Comparison of ENCODE assay signal across 29 cellular contexts in the genomic region with DNA sequence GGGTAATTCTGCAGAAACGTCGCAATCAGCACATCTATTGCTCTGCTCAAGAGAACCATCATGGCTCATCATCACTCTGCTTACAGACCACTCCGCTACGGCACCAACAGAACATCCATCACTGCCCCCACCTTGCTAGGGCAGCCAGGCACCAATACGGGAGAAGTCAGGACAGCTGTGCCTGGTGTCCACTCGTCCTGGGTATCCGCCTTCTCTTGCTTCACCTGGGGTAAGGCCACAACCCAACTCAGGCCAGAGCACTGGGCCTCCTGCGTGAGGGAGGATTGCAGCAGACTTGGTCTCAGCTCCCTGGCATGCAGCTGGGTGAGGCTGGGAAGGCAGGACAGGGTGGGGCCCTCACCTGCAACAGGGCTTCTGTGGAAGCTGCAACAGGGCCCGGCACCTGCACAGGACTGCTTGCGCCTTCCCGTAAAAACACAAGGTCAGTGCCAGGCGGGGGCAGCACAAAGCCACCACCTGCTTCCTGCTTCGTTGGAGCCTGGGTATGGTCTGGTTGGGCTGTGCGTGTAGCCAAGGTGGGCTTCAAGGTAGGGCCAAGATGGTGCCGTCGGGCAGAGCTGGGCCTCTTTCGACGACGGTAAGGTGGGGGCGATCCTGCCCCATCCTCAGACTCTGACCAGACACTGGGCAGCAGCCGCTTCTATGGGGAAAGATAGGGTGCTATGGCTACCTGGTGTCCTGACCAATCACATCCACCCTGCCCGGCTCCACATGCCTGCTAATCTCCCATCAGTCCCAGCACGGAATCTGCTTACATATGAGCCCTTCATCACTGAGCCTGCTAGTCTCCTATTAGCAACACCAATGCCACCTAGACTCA.
"Had no signal": no experiment of that assay in that cellular context is flagged by ENCODE, and none has a peak within 500 bp of the region (broad histone marks: within the 10 kb centered on the region; RNA-seq: fewer than 3 reads in every experiment).

No MANE protein-coding gene starts in this region.

- ATAC-seq: gastrocnemius medialis; naive thymus-derived CD4-positive, alpha-beta T cell; sciatic nerve; stimulated activated memory B cell treated with anti-CD40 and anti-IgM and Interleukin-4, amounts not matched to agents 10 μg/mL and 1 μg/mL and 100 μg/mL, for 72 hours had no signal

- H3K27me3 Mint-ChIP-seq: activated CD4-positive, alpha-beta memory T cell treated with anti-CD3 and anti-CD28 coated beads for 36 hours; activated naive CD8-positive, alpha-beta T cell treated with anti-CD3 and anti-CD28 coated beads, Interleukin-2, amount 10 ng/mL, durations not matched to agents 7 days and 5 days; dendritic cell treated with granulocyte-macrophage colony-stimulating factor and Interleukin-4, amounts not matched to agents 40 ng/mL and 50 ng/mL, for 4 days; memory B cell; naive thymus-derived CD4-positive, alpha-beta T cell; stimulated activated memory B cell treated with anti-CD40 and anti-IgM and Interleukin-4, amounts not matched to agents 10 μg/mL and 1 μg/mL and 100 μg/mL, for 72 hours had no signal

- H3K9me3 Mint-ChIP-seq: activated CD4-positive, alpha-beta memory T cell treated with anti-CD3 and anti-CD28 coated beads for 36 hours; activated naive CD4-positive, alpha-beta T cell treated with anti-CD3 and anti-CD28 coated beads for 36 hours; activated naive CD8-positive, alpha-beta T cell treated with anti-CD3 and anti-CD28 coated beads, Interleukin-2, amount 10 ng/mL, durations not matched to agents 7 days and 5 days; activated T-helper 1 cell treated with anti-CD3 and anti-CD28 coated beads, Interleukin-12 subunit alpha, Interleukin-12 subunit beta, Interleukin-2, Interleukin-4 antibody, amounts not matched to agents 30 ng/mL and 10 ng/mL and 1 ng/mL, durations not matched to agents 14 hours and 24 hours and 36 hours; dendritic cell treated with granulocyte-macrophage colony-stimulating factor and Interleukin-4, amounts not matched to agents 40 ng/mL and 50 ng/mL, for 4 days; endodermal cell; memory B cell; stimulated activated memory B cell treated with anti-CD40 and anti-IgM and Interleukin-4, amounts not matched to agents 10 μg/mL and 1 μg/mL and 100 μg/mL, for 72 hours; T-helper 1 cell treated with Interleukin-12 subunit alpha and Interleukin-12 subunit beta and Interleukin-4 antibody, amounts not matched to agents 30 μg/mL and 1 μg/mL, for 36 hours had no signal

- H3K4me3 Mint-ChIP-seq: activated CD4-positive, alpha-beta memory T cell treated with anti-CD3 and anti-CD28 coated beads for 36 hours; activated naive CD4-positive, alpha-beta T cell treated with anti-CD3 and anti-CD28 coated beads for 36 hours; activated naive CD8-positive, alpha-beta T cell treated with anti-CD3 and anti-CD28 coated beads, Interleukin-2, amount 10 ng/mL, durations not matched to agents 7 days and 5 days; activated T-helper 1 cell treated with anti-CD3 and anti-CD28 coated beads, Interleukin-12 subunit alpha, Interleukin-12 subunit beta, Interleukin-2, Interleukin-4 antibody, amounts not matched to agents 30 ng/mL and 10 ng/mL and 1 ng/mL, durations not matched to agents 14 hours and 24 hours and 36 hours; dendritic cell treated with granulocyte-macrophage colony-stimulating factor and Interleukin-4, amounts not matched to agents 40 ng/mL and 50 ng/mL, for 4 days; endodermal cell; memory B cell; naive thymus-derived CD4-positive, alpha-beta T cell; stimulated activated memory B cell treated with anti-CD40 and anti-IgM and Interleukin-4, amounts not matched to agents 10 μg/mL and 1 μg/mL and 100 μg/mL, for 72 hours; T-helper 1 cell treated with Interleukin-12 subunit alpha and Interleukin-12 subunit beta and Interleukin-4 antibody, amounts not matched to agents 30 μg/mL and 1 μg/mL, for 36 hours had no signal

- H3K4me1 ChIP-seq: gastrocnemius medialis, thyroid gland had no signal

- H3K27ac ChIP-seq: gastrocnemius medialis, skin epidermis, stomach, thyroid gland, VCaP had no signal

- H3K4me3 ChIP-seq: gastrocnemius medialis, skin epidermis, stomach, thyroid gland had no signal

- H3K27me3 ChIP-seq: gastrocnemius medialis, stomach, thyroid gland had no signal

- DNase-seq: activated CD4-positive, alpha-beta memory T cell treated with anti-CD3 and anti-CD28 coated beads for 36 hours; activated CD4-positive, alpha-beta T cell treated with anti-CD3 and anti-CD28 coated beads for 4 hours; activated CD8-positive, alpha-beta memory T cell treated with anti-CD3 and anti-CD28 coated beads, Interleukin-2, amount 50 U/mL, for 4 hours; activated effector memory CD4-positive, alpha-beta T cell treated with anti-CD3 and anti-CD28 coated beads, Interleukin-2, amount 50 U/mL, for 16 hours; activated naive CD4-positive, alpha-beta T cell treated with anti-CD3 and anti-CD28 coated beads for 36 hours; activated naive CD8-positive, alpha-beta T cell treated with anti-CD3 and anti-CD28 coated beads, Interleukin-2, amount 10 ng/mL, durations not matched to agents 7 days and 5 days; activated T-cell treated with anti-CD3 and anti-CD28 coated beads, Interleukin-2, amount 50 U/mL, for 1 hour; amniotic stem cell; central memory CD4-positive, alpha-beta T cell; endodermal cell; gastrocnemius medialis; glutamatergic neuron; islet precursor cell; midbrain; naive thymus-derived CD4-positive, alpha-beta T cell; occipital lobe; stimulated activated CD4-positive, alpha-beta T cell treated with anti-CD3 and anti-CD28 coated beads, Interleukin-4, amount 100 ng/mL, for 24 hours; stomach; SW 1271; T-helper 9 cell; thyroid gland had no signal

- H3K27ac Mint-ChIP-seq: activated CD4-positive, alpha-beta memory T cell treated with anti-CD3 and anti-CD28 coated beads for 36 hours; activated naive CD8-positive, alpha-beta T cell treated with anti-CD3 and anti-CD28 coated beads, Interleukin-2, amount 10 ng/mL, durations not matched to agents 7 days and 5 days; activated T-helper 1 cell treated with anti-CD3 and anti-CD28 coated beads, Interleukin-12 subunit alpha, Interleukin-12 subunit beta, Interleukin-2, Interleukin-4 antibody, amounts not matched to agents 30 ng/mL and 10 ng/mL and 1 ng/mL, durations not matched to agents 14 hours and 24 hours and 36 hours; dendritic cell treated with granulocyte-macrophage colony-stimulating factor and Interleukin-4, amounts not matched to agents 40 ng/mL and 50 ng/mL, for 4 days; endodermal cell; memory B cell; stimulated activated memory B cell treated with anti-CD40 and anti-IgM and Interleukin-4, amounts not matched to agents 10 μg/mL and 1 μg/mL and 100 μg/mL, for 72 hours; T-helper 1 cell treated with Interleukin-12 subunit alpha and Interleukin-12 subunit beta and Interleukin-4 antibody, amounts not matched to agents 30 μg/mL and 1 μg/mL, for 36 hours had no signal

- H3K9me3 ChIP-seq: gastrocnemius medialis, stomach, thyroid gland had no signal
